Comparison of ENCODE assay signal across 1 cellular context in genomic region chr4:124484940-124485339, GRCh38.
A peak's percentile ranks its signal among the peaks of the same experiment; 100 is the strongest.
TF ChIP-seq lines count a peak whose summit lies in the region.

No MANE protein-coding gene starts in this region.

TF ChIP-seq in SK-N-SH treated with all-trans-retinoic acid at 6 μM for 48 hours, 23 proteins besides CTCF, POLR2A, EP300 and RAD21 (continued from another document):
- TF ChIP-seq PATZ1 (CRISPR knock-in tag; IDR thresholded peaks at IDR 0.05; ENCODE audit: borderline replicate concordance), result peak; percentile 59; the same call in 1 of the 2 replicates
- peak; percentile 93; the same call in 1 of the 2 replicates for TF ChIP-seq GLIS3 (CRISPR knock-in tag; IDR thresholded peaks at IDR 0.05)
- peak; percentile 67; the same call in 1 of the 2 replicates for TF ChIP-seq SNAI2 (CRISPR knock-in tag; IDR thresholded peaks at IDR 0.05)
- peak; percentile 93; the same call in 1 of the 2 replicates for TF ChIP-seq POU6F1 (CRISPR knock-in tag; IDR thresholded peaks at IDR 0.05; ENCODE audit: borderline replicate concordance, low read depth)
- TF ChIP-seq ZNF8 (CRISPR knock-in tag; IDR thresholded peaks at IDR 0.05), result peak; percentile 42; the same call in 1 of the 2 replicates
- peak; percentile 71; the same call in 1 of the 2 replicates for TF ChIP-seq CSDC2 (CRISPR knock-in tag; IDR thresholded peaks at IDR 0.05)
- TF ChIP-seq ARNTL (CRISPR knock-in tag; IDR thresholded peaks at IDR 0.05; ENCODE audit: borderline replicate concordance, low read depth), result no peak
- no peak for TF ChIP-seq BACH2 (CRISPR knock-in tag; IDR thresholded peaks at IDR 0.05; ENCODE audit: borderline replicate concordance)
- TF ChIP-seq TSHZ2 (CRISPR knock-in tag; IDR thresholded peaks at IDR 0.05), result peak; percentile 95
- TF ChIP-seq CREB5 (CRISPR knock-in tag; IDR thresholded peaks at IDR 0.05; ENCODE audit: low read depth), result peak; percentile 74; the same call in 1 of the 2 replicates
- TF ChIP-seq ZNF565 (CRISPR knock-in tag; conservative IDR thresholded peaks at IDR 0.05; ENCODE audit: low read depth), result no peak
- peak; percentile 89 for TF ChIP-seq TCF4 (CRISPR knock-in tag; IDR thresholded peaks at IDR 0.05; ENCODE audit: borderline replicate concordance)
- peak; percentile 41; the same call in 1 of the 2 replicates for TF ChIP-seq ZFP30 (CRISPR knock-in tag; IDR thresholded peaks at IDR 0.05)
TF ChIP-seq in SK-N-SH treated with all-trans-retinoic acid at 6 μM for 48 hours: peak in this region for 14.
